In genomic region chr17:28745052-28745776, GRCh38 we compare ENCODE assay signal across 9 cellular contexts. TPM values are rescaled to one million over a fixed set of nuclear protein-coding genes. Genes with fewer than 3 reads are reported as not detected.
A peak's percentile ranks its signal among the peaks of the same experiment; 100 is the strongest.
DNase-seq lines count a peak whose midpoint lies in the region; ATAC-seq, FAIRE-seq and TF ChIP-seq lines count a peak whose summit lies in the region.
"Had no signal": no experiment of that assay in that cellular context is flagged by ENCODE, and none has a peak within 500 bp of the region (broad histone marks: within the 10 kb centered on the region; RNA-seq: fewer than 3 reads in every experiment).

No MANE protein-coding gene starts in this region.

- peaks cover 58% of the 10 kb centered on the region for H3K4me1 Mint-ChIP-seq in activated T-cell treated with anti-CD3 and anti-CD28 coated beads, Interleukin-2, amount 50 U/mL, for 24 hours (ENCODE audit: low read depth)
- H3K4me1 Mint-ChIP-seq in astrocyte (ENCODE audit: low read depth, unreplicated experiment) = peaks cover 11% of the 10 kb centered on the region

- H3K36me3 ChIP-seq in astrocyte (ENCODE audit: insufficient read depth, low read length) = peaks cover 7% of the 10 kb centered on the region

- peaks cover 2% of the 10 kb centered on the region for H3K9me3 ChIP-seq in astrocyte (ENCODE audit: insufficient read depth, low read depth, low read length)

- peak overlapping the region; percentile 93 for H3K4me3 Mint-ChIP-seq in activated T-cell treated with anti-CD3 and anti-CD28 coated beads, Interleukin-2, amount 50 U/mL, for 24 hours
- peak overlapping the region; percentile 94 for H3K4me3 Mint-ChIP-seq in astrocyte (ENCODE audit: unreplicated experiment)

- peak overlapping the region; percentile 77 for H3K27ac ChIP-seq in astrocyte (ENCODE audit: low read depth, low read length)

- H3K9ac ChIP-seq in astrocyte (ENCODE audit: low read length) = peak overlapping the region; percentile 92

- no peaks in the 10 kb centered on the region for H3K9me3 Mint-ChIP-seq in activated T-cell treated with anti-CD3 and anti-CD28 coated beads, Interleukin-2, amount 50 U/mL, for 24 hours
- no peaks in the 10 kb centered on the region for H3K9me3 Mint-ChIP-seq in astrocyte (ENCODE audit: unreplicated experiment)

- FAIRE-seq in astrocyte (lab: Jason Lieb, UNC) = no peak
- FAIRE-seq: GM18507 had no signal

- H3K4me1 ChIP-seq in astrocyte (ENCODE audit: insufficient read depth, low read length) = peaks cover 31% of the 10 kb centered on the region

- no peak for DNase-seq in activated T-cell treated with anti-CD3 and anti-CD28 coated beads, Interleukin-2, amount 50 U/mL, for 24 hours
- no peak for DNase-seq in activated T-cell treated with anti-CD3 and anti-CD28 coated beads, Interleukin-2, amount 50 U/mL, for 1 hour
- DNase-seq in NCI-H510A treated with DMSO at 0.1 percent for 48 hours (lab: John Stamatoyannopoulos, UW) (peak; percentile 77), astrocyte (ENCODE audit: low read depth) (peak; percentile 27), hippocampal formation (lab: John Stamatoyannopoulos, UW) (peak; percentile 91 to 93), putamen (ENCODE audit: low spot score) (peak; percentile 94), SKM-1 treated with dmso at 0.1 percent for 144 hours (lab: John Stamatoyannopoulos, UW; ENCODE audit: unreplicated experiment) (no peak)

- peaks cover 55% of the 10 kb centered on the region for H4K20me1 ChIP-seq in astrocyte (ENCODE audit: insufficient read depth, low read length)

- H3K4me3 ChIP-seq in astrocyte (ENCODE audit: insufficient read depth, low read depth, low read length) = peak overlapping the region; percentile 85

- no peak overlapping the region for H2AFZ ChIP-seq in astrocyte (ENCODE audit: low read depth, low read length)

- peaks cover 60% of the 10 kb centered on the region for H3K36me3 Mint-ChIP-seq in activated T-cell treated with anti-CD3 and anti-CD28 coated beads, Interleukin-2, amount 50 U/mL, for 24 hours (ENCODE audit: low read depth)
- peaks cover 15% of the 10 kb centered on the region for H3K36me3 Mint-ChIP-seq in astrocyte (ENCODE audit: low read depth, unreplicated experiment)

- H3K27ac Mint-ChIP-seq in activated T-cell treated with anti-CD3 and anti-CD28 coated beads, Interleukin-2, amount 50 U/mL, for 24 hours = peak overlapping the region; percentile 92
- H3K27ac Mint-ChIP-seq in astrocyte (ENCODE audit: unreplicated experiment) = peak overlapping the region; percentile 92

- H3K79me2 ChIP-seq in astrocyte (ENCODE audit: insufficient read depth, low read length) = peaks cover 54% of the 10 kb centered on the region

- no peak for TF ChIP-seq CTCF in astrocyte (IDR thresholded peaks at IDR 0.05; ENCODE audit: insufficient read depth, low read depth, low read length)

- H3K27me3 Mint-ChIP-seq in activated T-cell treated with anti-CD3 and anti-CD28 coated beads, Interleukin-2, amount 50 U/mL, for 24 hours = no peaks in the 10 kb centered on the region
- no peaks in the 10 kb centered on the region for H3K27me3 Mint-ChIP-seq in astrocyte (ENCODE audit: low read depth, unreplicated experiment)

- ATAC-seq in GM19395 (IDR thresholded peaks at IDR 0.05; ENCODE audit: unreplicated experiment) = no peak

- H3K4me2 ChIP-seq in astrocyte (ENCODE audit: low read length) = peak overlapping the region; percentile 95

- no peaks in the 10 kb centered on the region for H3K27me3 ChIP-seq in astrocyte (ENCODE audit: insufficient read depth, low read length)

RNA-seq across cellular contexts. Expression of gene TRAF4, which starts 1.4 kb away (rescaled TPM):
- 132 and 143 TPM in 2 replicates for total RNA-seq in astrocyte

RNA-seq across cellular contexts. Expression of gene NEK8, which starts 16.6 kb away (rescaled TPM):
- 4.3 TPM in 2 replicates for total RNA-seq in astrocyte

RNA-seq across cellular contexts. Expression of gene TLCD1, which starts 19.2 kb away (rescaled TPM):
- total RNA-seq in astrocyte = 24.6 and 25.1 TPM in 2 replicates

RNA-seq across cellular contexts. Expression of gene RPL23A, which starts 25.4 kb away (rescaled TPM):
- total RNA-seq in astrocyte = 901 and 1,068 TPM in 2 replicates

RNA-seq across cellular contexts. Expression of gene RAB34, which starts 27.5 kb away (rescaled TPM):
- 145 and 150 TPM in 2 replicates for total RNA-seq in astrocyte

Comparison
In these comparisons a context has a peak if more than half of its experiments do, and no peak if none do; other contexts are left out.
1. DNase-seq: peak in NCI-H510A treated with DMSO at 0.1 percent for 48 hours (single experiment), astrocyte (single experiment), hippocampal formation (2 of 2) and putamen (single experiment); none in activated T-cell treated with anti-CD3 and anti-CD28 coated beads, Interleukin-2, amount 50 U/mL, for 24 hours (single experiment), activated T-cell treated with anti-CD3 and anti-CD28 coated beads, Interleukin-2, amount 50 U/mL, for 1 hour (single experiment) and SKM-1 treated with dmso at 0.1 percent for 144 hours (single experiment).